Comparison of ENCODE assay signal across 15 cellular contexts in genomic region chr11:69218946-69219720, GRCh38.
DNase-seq lines count a peak whose midpoint lies in the region; ATAC-seq and TF ChIP-seq lines count a peak whose summit lies in the region.
"Had no signal": no experiment of that assay in that cellular context is flagged by ENCODE, and none has a peak within 500 bp of the region (broad histone marks: within the 10 kb centered on the region; RNA-seq: fewer than 3 reads in every experiment).

No MANE protein-coding gene starts in this region.

- H4K20me1 ChIP-seq in osteoblast (ENCODE audit: insufficient read depth, low read length), result no peaks in the 10 kb centered on the region

- H3K4me1 ChIP-seq in osteoblast (ENCODE audit: insufficient read depth, low read length) (no peaks in the 10 kb centered on the region), vagina (peaks cover 16% of the 10 kb centered on the region)

- H2AFZ ChIP-seq in osteoblast (ENCODE audit: low read length), result no peak overlapping the region
- H2AFZ ChIP-seq: PC-9 had no signal

- no peaks in the 10 kb centered on the region for H3K79me2 ChIP-seq in osteoblast (ENCODE audit: insufficient read depth, low read length)

- H3K9me3 ChIP-seq in osteoblast (ENCODE audit: low read depth, low read length) (no peaks in the 10 kb centered on the region), vagina (no peaks in the 10 kb centered on the region)

- peaks cover 51% of the 10 kb centered on the region for H3K27me3 ChIP-seq in osteoblast (ENCODE audit: insufficient read depth, low read length)
- no peaks in the 10 kb centered on the region for H3K27me3 ChIP-seq in vagina

- H3K36me3 ChIP-seq in osteoblast (ENCODE audit: insufficient read depth, low read length) (no peaks in the 10 kb centered on the region), vagina (no peaks in the 10 kb centered on the region)

- no peak for ATAC-seq in GM21360 (IDR thresholded peaks at IDR 0.05; ENCODE audit: unreplicated experiment)
- no peak for ATAC-seq in HG03439 (IDR thresholded peaks at IDR 0.05; ENCODE audit: unreplicated experiment)
- no peak for ATAC-seq in GM18907 (IDR thresholded peaks at IDR 0.05; ENCODE audit: unreplicated experiment)

- no peak for TF ChIP-seq CTCF in osteoblast (IDR thresholded peaks at IDR 0.05; ENCODE audit: extremely low read depth, low read depth, low read length)
- TF ChIP-seq CTCF in vagina (IDR thresholded peaks at IDR 0.05), result no peak

- TF ChIP-seq POLR2A in vagina (IDR thresholded peaks at IDR 0.05), result no peak

- H3K27ac ChIP-seq in osteoblast (ENCODE audit: low read depth, low read length), result no peak overlapping the region
- no peak overlapping the region for H3K27ac ChIP-seq in vagina
- H3K27ac ChIP-seq: PC-9 had no signal

- no peak overlapping the region for H3K4me3 ChIP-seq in osteoblast (ENCODE audit: insufficient read depth, low read length)
- H3K4me3 ChIP-seq in vagina, result no peak overlapping the region
- H3K4me3 ChIP-seq: PC-9 had no signal

- intact Hi-C loops in vagina (cut with DNase I), result no loop called here

- H3K4me2 ChIP-seq in osteoblast (ENCODE audit: insufficient read depth, low read length), result no peak overlapping the region
- H3K4me2 ChIP-seq: PC-9 had no signal

- DNase-seq in activated effector memory CD4-positive, alpha-beta T cell treated with anti-CD3 and anti-CD28 coated beads, Interleukin-2, amount 50 U/mL, for 16 hours, result peak; percentile 56
- DNase-seq in activated effector memory CD4-positive, alpha-beta T cell treated with Interleukin-2 at 50 U/mL for 16 hours, result no peak
- peak; percentile 40 for DNase-seq in activated CD8-positive, alpha-beta memory T cell treated with anti-CD3 and anti-CD28 coated beads, Interleukin-2, amount 50 U/mL, for 48 hours
- DNase-seq in osteoblast (ENCODE audit: insufficient read length, low spot score, missing footprints), result peak; percentile 73
- peak; percentile 67 to 82 for DNase-seq in vagina (ENCODE audit: extremely low spot score in 2 of 2)
- DNase-seq: C1 segment of cervical spinal cord, GOT3, HFFc6, NCI-H2029 treated with DMSO at 0.1 percent for 48 hours, NCI-H510A treated with DMSO at 0.1 percent for 48 hours, PC-9, Right ventricle myocardium superior had no signal
